18 cellular contexts compared by ENCODE assay signal in genomic region chr11:102629901-102630300, GRCh38. TPM values are rescaled to one million over a fixed set of nuclear protein-coding genes. Genes with fewer than 3 reads are reported as not detected.
"Had no signal": no experiment of that assay in that cellular context is flagged by ENCODE, and none has a peak within 500 bp of the region (broad histone marks: within the 10 kb centered on the region; RNA-seq: fewer than 3 reads in every experiment).

No MANE protein-coding gene starts in this region.

RNA-seq across cellular contexts. Expression of gene MMP20, which starts 4.8 kb away (rescaled TPM):
- total RNA-seq: activated B cell treated with CpG ODN at 0.5 μM for 24 hours; activated CD8-positive, alpha-beta T cell treated with anti-CD3 and anti-CD28 coated beads for 36 hours; activated T-cell treated with anti-CD3 and anti-CD28 coated beads, Interleukin-2, amount 50 U/mL, for 4 hours; activated T-helper 17 cell treated with anti-CD3 and anti-CD28 coated beads, Interleukin-2, amount 50 U/mL, for 72 hours; body of pancreas; cardiac muscle cell; cerebellum; dorsolateral prefrontal cortex; endodermal cell; esophagus squamous epithelium; fibroblast of lung; fibroblast of villous mesenchyme; gastroesophageal sphincter; glomerular endothelial cell; heart right ventricle; hepatocyte; T-helper 2 cell treated with Interferon-gamma antibody and Interleukin-4, amounts not matched to agents 100 ng/mL and 5 ng/mL, for 36 hours had no signal
- polyA plus RNA-seq: adipose tissue, cardiac muscle cell, fibroblast of lung, heart right ventricle, hepatocyte had no signal
